8 cellular contexts compared by ENCODE assay signal in genomic region chr7:150060259-150061221, GRCh38.
DNase-seq lines count a peak whose midpoint lies in the region; ATAC-seq, FAIRE-seq and TF ChIP-seq lines count a peak whose summit lies in the region.
"Not testable (repeated sequence)": the region's sequence is repeated elsewhere in the genome, so short reads cannot be mapped to it uniquely, and the experiment has no call there.

No MANE protein-coding gene starts in this region.

- peak; percentile 63 to 86 (median 80) for DNase-seq in activated CD8-positive, alpha-beta memory T cell treated with anti-CD3 and anti-CD28 coated beads for 48 hours (ENCODE audit: low read depth in 2 of 3, low spot score in 2 of 3)
- DNase-seq in colonic mucosa (peak; percentile 83), lower lobe of right lung (peak; percentile 86)
- peak; percentile 80 to 91 for DNase-seq in stimulated activated CD4-positive, alpha-beta T cell treated with anti-CD3 and anti-CD28 coated beads, Interleukin-4, amount 100 ng/mL, for 4 hours

- intact Hi-C loops in colonic mucosa (cut with DNase I); lower lobe of right lung (cut with DNase I): not testable (repeated sequence)

- not testable (repeated sequence) for H3K4me2 ChIP-seq in Loucy (ENCODE audit: low read depth, low read length, poor library complexity, severe bottlenecking)

- not testable (repeated sequence) for H2AFZ ChIP-seq in Loucy (ENCODE audit: low read length)

- not testable (repeated sequence) for H3K9me2 ChIP-seq in Loucy (replicated peaks; ENCODE audit: low read depth, low read length)

- H3F3A ChIP-seq in Loucy (ENCODE audit: low read depth), result not testable (repeated sequence)

- not testable (repeated sequence) for H3K79me2 ChIP-seq in Loucy (ENCODE audit: insufficient read depth, low read length)

- H3K9me3 ChIP-seq in Loucy (ENCODE audit: insufficient read depth, low read depth, low read length); colonic mucosa; lower lobe of right lung: not testable (repeated sequence)

- TF ChIP-seq CTCF in Loucy (conservative IDR thresholded peaks at IDR 0.05; ENCODE audit: low read length) (peak; percentile 33), colonic mucosa (IDR thresholded peaks at IDR 0.05) (peak; percentile 31), lower lobe of right lung (IDR thresholded peaks at IDR 0.05) (peak; percentile 45)

- H3K4me1 ChIP-seq in Loucy (ENCODE audit: insufficient read depth, low read length, poor library complexity, severe bottlenecking); colonic mucosa; lower lobe of right lung: not testable (repeated sequence)

- H3K27ac ChIP-seq in colonic mucosa, lower lobe of right lung: not testable (repeated sequence)

- H3K36me3 ChIP-seq in Loucy (ENCODE audit: insufficient read depth, low read length); colonic mucosa; lower lobe of right lung: not testable (repeated sequence)

- not testable (repeated sequence) for H3K9ac ChIP-seq in Loucy (ENCODE audit: low read depth, low read length, poor library complexity, severe bottlenecking); colonic mucosa (ENCODE audit: low read depth in 2 of 2, low read length in 2 of 2)

- not testable (repeated sequence) for H3K4me3 ChIP-seq in Loucy (ENCODE audit: low read length, poor library complexity, severe bottlenecking); colonic mucosa; lower lobe of right lung

- peak; percentile 89 for ATAC-seq in GM18873 (IDR thresholded peaks at IDR 0.05; ENCODE audit: low FRiP score, unreplicated experiment)
- peak; percentile 93 for ATAC-seq in HG02678 (IDR thresholded peaks at IDR 0.05; ENCODE audit: unreplicated experiment)
- ATAC-seq in lower lobe of right lung, result peak; percentile 93 to 94

- not testable (repeated sequence) for H4K20me1 ChIP-seq in Loucy (ENCODE audit: insufficient read depth, low read length, poor library complexity, severe bottlenecking)

- peak; percentile 95 for FAIRE-seq in A204.1 (lab: Jason Lieb, UNC)

- H3K27me3 ChIP-seq in Loucy (ENCODE audit: insufficient read depth, low read length, poor library complexity, severe bottlenecking); colonic mucosa; lower lobe of right lung (ENCODE audit: low read depth): not testable (repeated sequence)
